In the genomic region with DNA sequence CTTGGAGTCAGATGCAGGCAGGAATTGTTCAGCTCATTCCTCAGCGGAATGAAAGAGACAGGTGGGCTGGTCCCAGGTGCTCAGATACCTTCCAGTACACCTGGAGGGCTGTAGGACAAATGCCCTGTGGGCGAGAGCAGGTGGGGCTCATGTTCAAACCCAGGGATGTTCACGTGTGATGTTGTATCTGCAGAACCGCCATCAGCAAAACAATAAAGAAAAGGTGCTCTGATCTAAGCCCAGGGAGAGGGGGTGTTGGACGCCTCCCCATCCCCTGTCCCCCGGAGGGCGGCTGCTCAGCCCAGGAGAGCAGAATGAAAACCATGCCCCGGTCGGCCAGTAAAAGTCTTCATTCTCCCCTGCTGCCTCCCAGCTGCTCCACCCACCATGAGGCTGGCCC, we compare ENCODE assay signal across 22 cellular contexts.
"Had no signal": no experiment of that assay in that cellular context is flagged by ENCODE, and none has a peak within 500 bp of the region (broad histone marks: within the 10 kb centered on the region; RNA-seq: fewer than 3 reads in every experiment).

No MANE protein-coding gene starts in this region.

- ATAC-seq: esophagus mucosa; gastrocnemius medialis; left lung; lower lobe of right lung; pancreas; stimulated activated effector memory CD8-positive, alpha-beta T cell treated with anti-CD3 and anti-CD28 coated beads, Interleukin-12 subunit alpha, Interleukin-12 subunit beta, amount 100 ng/mL, for 72 hours; stimulated activated naive CD8-positive, alpha-beta T cell treated with anti-CD3 and anti-CD28 coated beads, Interleukin-15, Interleukin-2, amounts not matched to agents 100 U/mL and 50 U/mL, for 24 hours had no signal

- H3K9me3 Mint-ChIP-seq: natural killer cell treated with Interleukin-12 subunit alpha and Interleukin-12 subunit beta and Interleukin-15 and Interleukin-18, amount 100 ng/mL, for 72 hours; stimulated activated effector memory CD8-positive, alpha-beta T cell treated with anti-CD3 and anti-CD28 coated beads, Interleukin-12 subunit alpha, Interleukin-12 subunit beta, amount 100 ng/mL, for 72 hours had no signal

- H3K4me3 Mint-ChIP-seq: memory B cell; natural killer cell treated with Interleukin-12 subunit alpha and Interleukin-12 subunit beta and Interleukin-15 and Interleukin-18, amount 100 ng/mL, for 72 hours; neural progenitor cell; stimulated activated effector memory CD8-positive, alpha-beta T cell treated with anti-CD3 and anti-CD28 coated beads, Interleukin-12 subunit alpha, Interleukin-12 subunit beta, amount 100 ng/mL, for 72 hours; type B pancreatic cell had no signal

- DNase-seq: effector CD4-positive, alpha-beta T cell; gastrocnemius medialis; heart right ventricle; left lung; lower lobe of right lung; midbrain; occipital lobe; pancreas; right cardiac atrium; small intestine; stimulated activated CD4-positive, alpha-beta T cell treated with anti-CD3 and anti-CD28 coated beads, Interleukin-4, amount 100 ng/mL, for 1 hour; stimulated activated CD8-positive, alpha-beta memory T cell treated with anti-CD3 and anti-CD28 coated beads, Interleukin-4, amount 100 ng/mL, for 48 hours; stimulated activated naive CD8-positive, alpha-beta T cell treated with anti-CD3 and anti-CD28 coated beads, Interleukin-15, Interleukin-2, amounts not matched to agents 100 U/mL and 50 U/mL, for 24 hours; thyroid gland; uterus had no signal

- H3K4me1 Mint-ChIP-seq: memory B cell had no signal

- H3K36me3 Mint-ChIP-seq: natural killer cell treated with Interleukin-12 subunit alpha and Interleukin-12 subunit beta and Interleukin-15 and Interleukin-18, amount 100 ng/mL, for 72 hours; stimulated activated effector memory CD8-positive, alpha-beta T cell treated with anti-CD3 and anti-CD28 coated beads, Interleukin-12 subunit alpha, Interleukin-12 subunit beta, amount 100 ng/mL, for 72 hours; type B pancreatic cell had no signal

- H3K27ac Mint-ChIP-seq: memory B cell; natural killer cell treated with Interleukin-12 subunit alpha and Interleukin-12 subunit beta and Interleukin-15 and Interleukin-18, amount 100 ng/mL, for 72 hours; progenitor cell of endocrine pancreas; stimulated activated effector memory CD8-positive, alpha-beta T cell treated with anti-CD3 and anti-CD28 coated beads, Interleukin-12 subunit alpha, Interleukin-12 subunit beta, amount 100 ng/mL, for 72 hours; type B pancreatic cell had no signal
